ENCODE assay signal across 8 cellular contexts in the genomic region with DNA sequence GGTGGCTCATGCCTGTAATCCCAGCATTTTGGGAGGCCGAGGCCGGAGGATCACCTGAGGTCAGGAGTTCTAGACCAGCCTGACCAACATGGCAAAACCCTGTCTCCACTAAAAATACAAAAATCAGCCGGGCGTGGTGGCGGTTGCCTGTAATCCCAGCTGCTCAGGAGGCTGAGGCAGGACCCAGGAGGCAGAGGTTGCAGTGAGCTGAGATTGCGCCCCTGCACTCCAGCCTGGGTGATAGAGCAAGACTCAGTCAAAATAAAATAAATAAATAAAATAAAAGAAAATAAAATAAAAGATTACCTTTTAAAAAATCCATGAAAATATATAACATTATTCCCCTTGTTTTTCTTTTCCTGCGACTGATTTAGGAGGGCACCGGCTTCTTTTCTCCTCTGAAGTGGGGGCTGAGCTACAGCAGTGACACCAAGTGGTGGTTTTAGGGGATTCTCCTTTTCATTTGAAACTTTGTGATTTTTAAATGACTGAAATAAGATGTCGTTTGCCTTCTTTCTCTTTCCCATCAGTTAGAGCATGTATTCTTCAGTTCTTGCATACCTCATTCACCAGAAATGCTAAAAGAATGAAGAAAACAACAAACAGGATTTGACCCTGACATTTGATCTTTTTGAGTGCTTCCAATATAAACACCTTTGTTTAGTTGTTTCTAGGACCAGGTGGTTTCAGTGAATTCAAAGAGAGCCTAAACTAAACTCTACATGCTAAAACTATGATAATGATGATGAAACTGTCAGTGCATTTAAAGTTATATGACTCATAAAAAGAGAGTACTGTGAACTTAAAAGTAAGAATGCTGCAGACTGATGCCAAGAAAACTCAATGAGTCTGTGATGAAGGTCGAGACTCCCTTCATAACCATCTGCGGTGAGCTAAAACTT. TPM values are rescaled to one million over a fixed set of nuclear protein-coding genes. Genes with fewer than 3 reads are reported as not detected.
DNase-seq lines count a peak whose midpoint lies in the region; ATAC-seq, FAIRE-seq and TF ChIP-seq lines count a peak whose summit lies in the region.

No MANE protein-coding gene starts in this region.

- H2BK15ac ChIP-seq in H9 (ENCODE audit: low read depth, low read length) (no peak overlapping the region), neuronal stem cell (ENCODE audit: low read length) (no peak overlapping the region)

- no peaks in the 10 kb centered on the region for H3K23me2 ChIP-seq in H9 (ENCODE audit: insufficient read length, low read depth, low read length, poor library complexity, severe bottlenecking)

- H2BK5ac ChIP-seq in H9 (ENCODE audit: insufficient read length, low read length), result no peak overlapping the region
- no peak overlapping the region for H2BK5ac ChIP-seq in neuronal stem cell (ENCODE audit: low read length)

- H3K9me3 ChIP-seq in CD4-positive, alpha-beta T cell (ENCODE audit: control insufficient read depth, low read length), result no peaks in the 10 kb centered on the region
- H3K9me3 ChIP-seq in H9 (ENCODE audit: control insufficient read depth, low read depth, low read length) (no peaks in the 10 kb centered on the region), neuronal stem cell (replicated peaks in 1 of 2; ENCODE audit: control insufficient read depth in 2 of 2, insufficient read depth in 1 of 2, low read depth in 1 of 2, low read length in 2 of 2) (no peaks in the 10 kb centered on the region)

- no peaks in the 10 kb centered on the region for H4K20me1 ChIP-seq in H9 (ENCODE audit: control insufficient read depth, insufficient read depth, insufficient read length)

- H3K27me3 ChIP-seq in CD4-positive, alpha-beta T cell (ENCODE audit: control insufficient read depth, insufficient read depth, low read length), result no peaks in the 10 kb centered on the region
- H3K27me3 ChIP-seq in H9 (ENCODE audit: insufficient read depth, low read length), result no peaks in the 10 kb centered on the region
- no peaks in the 10 kb centered on the region for H3K27me3 ChIP-seq in neuronal stem cell (ENCODE audit: control insufficient read depth in 3 of 3, insufficient read depth in 3 of 3, low read depth in 1 of 3, low read length in 3 of 3)

- no peaks in the 10 kb centered on the region for H3K9me3 Mint-ChIP-seq in CD4-positive, alpha-beta T cell
- H3K9me3 Mint-ChIP-seq in H9, result no peaks in the 10 kb centered on the region; a peak in 1 of 5 replicates

- H3K14ac ChIP-seq in H9 (ENCODE audit: insufficient read depth, low read length), result no peak overlapping the region
- H3K14ac ChIP-seq in neuronal stem cell (ENCODE audit: low read length), result no peak overlapping the region

- no peak overlapping the region for H3K27ac ChIP-seq in CD4-positive, alpha-beta T cell (ENCODE audit: low read depth, low read length)
- H3K27ac ChIP-seq in H9 (ENCODE audit: insufficient read length, low read depth, low read length) (no peak overlapping the region), neuronal stem cell (replicated peaks; ENCODE audit: low read length) (no peak overlapping the region)

- H2BK20ac ChIP-seq in H9 (ENCODE audit: low read depth, low read length, poor library complexity, severe bottlenecking), result no peak overlapping the region

- FAIRE-seq in endometrium (lab: Jason Lieb, UNC), result peak; percentile 96

- no peak for ATAC-seq in CD4-positive, alpha-beta T cell (ENCODE audit: poor library complexity)

- no peaks in the 10 kb centered on the region for H3K4me1 ChIP-seq in H9 (ENCODE audit: insufficient read depth, low read length)
- no peaks in the 10 kb centered on the region for H3K4me1 ChIP-seq in neuronal stem cell (ENCODE audit: control insufficient read depth in 2 of 2, insufficient read depth in 1 of 2, low read depth in 1 of 2, low read length in 2 of 2)

- H4K8ac ChIP-seq in H9 (replicated peaks; ENCODE audit: insufficient read length, low read depth, low read length) (no peak overlapping the region), neuronal stem cell (ENCODE audit: low read depth, low read length) (no peak overlapping the region)

- TF ChIP-seq CTCF in CD4-positive, alpha-beta T cell (IDR thresholded peaks at IDR 0.05), result peak; percentile 20
- peak; percentile 87 for TF ChIP-seq CTCF in H9 (conservative IDR thresholded peaks at IDR 0.05)

- H3T11ph ChIP-seq in H9 (ENCODE audit: low read length), result no peak overlapping the region

- H3K4me3 ChIP-seq in neuronal stem cell (ENCODE audit: low read length in 2 of 2), result no peak overlapping the region

- H3K9ac ChIP-seq in H9 (ENCODE audit: extremely low read depth, insufficient read length, low read length) (no peak overlapping the region), neuronal stem cell (ENCODE audit: low read depth, low read length, poor library complexity) (no peak overlapping the region)

- H3K4me1 Mint-ChIP-seq in CD4-positive, alpha-beta T cell (ENCODE audit: low read depth), result no peaks in the 10 kb centered on the region
- no peaks in the 10 kb centered on the region for H3K4me1 Mint-ChIP-seq in H9

- H3K4ac ChIP-seq in H9 (ENCODE audit: low read depth, low read length), result no peak overlapping the region
- H3K4ac ChIP-seq in neuronal stem cell (ENCODE audit: low read length), result no peak overlapping the region

- H2BK120ac ChIP-seq in H9 (ENCODE audit: low read depth, low read length, poor library complexity, severe bottlenecking) (no peak overlapping the region), neuronal stem cell (ENCODE audit: low read depth, low read length) (no peak overlapping the region)

- H4K5ac ChIP-seq in H9 (ENCODE audit: insufficient read length, low read depth, low read length), result no peak overlapping the region

- H3K79me1 ChIP-seq in H9 (ENCODE audit: insufficient read depth, low read depth, low read length, poor library complexity, severe bottlenecking) (no peaks in the 10 kb centered on the region), neuronal stem cell (ENCODE audit: low read depth, low read length) (no peaks in the 10 kb centered on the region)

- H3K23ac ChIP-seq in H9 (ENCODE audit: insufficient read length, low read depth, low read length) (no peak overlapping the region), neuronal stem cell (ENCODE audit: low read depth, low read length, poor library complexity) (no peak overlapping the region)

- H3K27ac Mint-ChIP-seq in CD4-positive, alpha-beta T cell, result no peak overlapping the region
- no peak overlapping the region for H3K27ac Mint-ChIP-seq in H9

- no peak overlapping the region for H3K4me2 ChIP-seq in H9 (ENCODE audit: insufficient read depth, insufficient read length, low read length)
- H3K4me2 ChIP-seq in neuronal stem cell (ENCODE audit: insufficient read depth, low read length, poor library complexity, severe bottlenecking), result no peak overlapping the region

- intact Hi-C loops in CD4-positive, alpha-beta T cell (cut with DNase I, micrococcal nuclease), result loop anchor here (1.0 to 5.0 kb wide), 2 partner anchors 162 to 163 kb away; a partner anchor contains a TSS

- no peak overlapping the region for H3K18ac ChIP-seq in H9 (ENCODE audit: insufficient read length, low read depth, low read length)
- no peak overlapping the region for H3K18ac ChIP-seq in neuronal stem cell (ENCODE audit: low read length)

- H3K79me2 ChIP-seq in H9 (ENCODE audit: insufficient read depth, low read length), result no peaks in the 10 kb centered on the region

- DNase-seq in CD4-positive, alpha-beta T cell, result no peak
- no peak for DNase-seq in H9
- peak; percentile 21 for DNase-seq in NCI-H345 (lab: John Stamatoyannopoulos, UW)
- no peak for DNase-seq in neuronal stem cell (ENCODE audit: low spot score)
- DNase-seq in NOMO-1 treated with DMSO at 0.1 percent for 48 hours (lab: John Stamatoyannopoulos, UW; ENCODE audit: unreplicated experiment), result no peak
- DNase-seq in GM03348 (ENCODE audit: low spot score), result no peak
- no peak for DNase-seq in AG08395 (ENCODE audit: low spot score)

- CTCF ChIA-PET in CD4-positive, alpha-beta T cell (lab: Charles Lee), result no interaction called here

- H2AK5ac ChIP-seq in H9 (ENCODE audit: insufficient read length, low read length) (no peak overlapping the region), neuronal stem cell (ENCODE audit: low read depth, low read length) (no peak overlapping the region)

- no peaks in the 10 kb centered on the region for H3K36me3 Mint-ChIP-seq in CD4-positive, alpha-beta T cell (ENCODE audit: low read depth)
- H3K36me3 Mint-ChIP-seq in H9 (ENCODE audit: insufficient read depth in 1 of 3, low read depth in 3 of 3), result no peaks in the 10 kb centered on the region

- H3K4me3 Mint-ChIP-seq in CD4-positive, alpha-beta T cell, result no peak overlapping the region
- H3K4me3 Mint-ChIP-seq in H9, result no peak overlapping the region

- POLR2A ChIA-PET in CD4-positive, alpha-beta T cell (lab: Charles Lee), result interaction anchor here (1.2 kb wide), 1 partner anchor 23 kb away, joined by 3 read pairs; a partner anchor contains a TSS

- no peak overlapping the region for H2AFZ ChIP-seq in H9 (ENCODE audit: low read length)
- H2AFZ ChIP-seq in neuronal stem cell (ENCODE audit: low read length), result peak overlapping the region; percentile 1

- no peaks in the 10 kb centered on the region for H3K36me3 ChIP-seq in neuronal stem cell (replicated peaks in 1 of 2; ENCODE audit: control insufficient read depth in 2 of 2, insufficient read depth in 2 of 2, low read length in 2 of 2)

- H4K91ac ChIP-seq in H9 (ENCODE audit: insufficient read length, low read depth, low read length) (no peak overlapping the region), neuronal stem cell (ENCODE audit: low read depth, low read length, poor library complexity) (no peak overlapping the region)

- H2BK12ac ChIP-seq in H9 (ENCODE audit: insufficient read length, low read depth, low read length) (no peak overlapping the region), neuronal stem cell (ENCODE audit: low read length) (no peak overlapping the region)

- no peak overlapping the region for H3K56ac ChIP-seq in H9 (ENCODE audit: insufficient read length, low read depth, low read length)

- peaks cover 27% of the 10 kb centered on the region for H3K27me3 Mint-ChIP-seq in CD4-positive, alpha-beta T cell
- no peaks in the 10 kb centered on the region for H3K27me3 Mint-ChIP-seq in H9 (ENCODE audit: low read depth)

- WGBS in H9 (ENCODE audit: extremely low coverage, insufficient read length, low lambda C conversion rate), result no CpG with 5 or more reads among the region's 11 CpGs
- WGBS in neuronal stem cell (ENCODE audit: extremely low coverage in 2 of 2, insufficient read length in 2 of 2, insufficient replicate concordance in 1 of 2), 2 donors, result no CpG with 5 or more reads among the region's 11 CpGs

RNA-seq across cellular contexts. Expression of a gene that starts 22.6 kb away (rescaled TPM):
- total RNA-seq in CD4-positive, alpha-beta T cell, result under 1 TPM; 0.22 to 0.31 TPM
- 18.2 and 18.4 TPM in 2 replicates for total RNA-seq in H9 (2021)
- 6.1 TPM for polyA plus RNA-seq in neuronal stem cell (2013, experiment 1 of 2)
- 6.5 TPM for polyA plus RNA-seq in neuronal stem cell (2013, experiment 2 of 2)

Comparison
In these comparisons a context has a peak if more than half of its experiments do, and no peak if none do; other contexts are left out.
1. RNA of a gene that starts 22.6 kb away (total RNA-seq): 18.2 to 18.4 TPM in H9; 0.22 to 0.31 TPM in CD4-positive, alpha-beta T cell; every median in the first group is over 10 times any median in the second.